Comparison of ENCODE assay signal across 12 cellular contexts in genomic region chr1:2384941-2385481, GRCh38. TPM values are rescaled to one million over a fixed set of nuclear protein-coding genes. Genes with fewer than 3 reads are reported as not detected.
DNase-seq lines count a peak whose midpoint lies in the region; ATAC-seq lines count a peak whose summit lies in the region.
"Had no signal": no experiment of that assay in that cellular context is flagged by ENCODE, and none has a peak within 500 bp of the region (broad histone marks: within the 10 kb centered on the region; RNA-seq: fewer than 3 reads in every experiment).

No MANE protein-coding gene starts in this region.

- peak; percentile 0 for DNase-seq in stimulated activated CD4-positive, alpha-beta T cell treated with anti-CD3 and anti-CD28 coated beads, Interleukin-1b, Interleukin-23, amount 100 ng/mL, for 48 hours
- DNase-seq in stimulated activated CD4-positive, alpha-beta T cell treated with anti-CD3 and anti-CD28 coated beads, Interleukin-2, amount 100 ng/mL, for 24 hours = no peak
- peak; percentile 85 for DNase-seq in cerebellum (ENCODE audit: low spot score)
- peak; percentile 73 for DNase-seq in myocyte (ENCODE audit: low read depth)
- DNase-seq in UCSD-AML1 (lab: John Stamatoyannopoulos, UW; ENCODE audit: unreplicated experiment) = no peak
- DNase-seq: activated CD8-positive, alpha-beta T cell treated with anti-CD3 and anti-CD28 coated beads for 36 hours; NCI-H146; NCI-H510A treated with DMSO at 0.1 percent for 48 hours; PC-3 had no signal

- ATAC-seq in GM19397 (IDR thresholded peaks at IDR 0.05; ENCODE audit: unreplicated experiment) (no peak), GM18498 (IDR thresholded peaks at IDR 0.05; ENCODE audit: unreplicated experiment) (no peak), HG03520 (IDR thresholded peaks at IDR 0.05; ENCODE audit: unreplicated experiment) (no peak)
- ATAC-seq: activated CD8-positive, alpha-beta T cell treated with anti-CD3 and anti-CD28 coated beads for 36 hours; PC-3 had no signal

RNA-seq across cellular contexts. Expression of gene MORN1, which starts 6.3 kb away (rescaled TPM):
- total RNA-seq in cerebellum (18.0 TPM), myocyte (8.8 and 14.2 TPM in 2 replicates)
- polyA plus RNA-seq in myocyte (2012) = 8.0 TPM

RNA-seq across cellular contexts. Expression of gene RER1, which starts 6.6 kb away (rescaled TPM):
- 32.4 TPM for total RNA-seq in cerebellum
- 58.1 and 64.6 TPM in 2 replicates for total RNA-seq in myocyte
- 161 TPM for polyA plus RNA-seq in myocyte (2012)

RNA-seq across cellular contexts. Expression of gene PEX10, which starts 27.4 kb away (rescaled TPM):
- 14.1 TPM for total RNA-seq in cerebellum
- total RNA-seq in myocyte = 54.4 and 62.5 TPM in 2 replicates
- polyA plus RNA-seq in myocyte (2012) = 42.7 TPM

Comparison
In these comparisons a context has a peak if more than half of its experiments do, and no peak if none do; other contexts are left out.
1. DNase-seq: peak in stimulated activated CD4-positive, alpha-beta T cell treated with anti-CD3 and anti-CD28 coated beads, Interleukin-1b, Interleukin-23, amount 100 ng/mL, for 48 hours (single experiment), cerebellum (single experiment) and myocyte (single experiment); none in stimulated activated CD4-positive, alpha-beta T cell treated with anti-CD3 and anti-CD28 coated beads, Interleukin-2, amount 100 ng/mL, for 24 hours (0 of 2) and UCSD-AML1 (single experiment).